In genomic region chr10:8095962-8096361, GRCh38 we compare ENCODE assay signal across 22 cellular contexts. TPM values are rescaled to one million over a fixed set of nuclear protein-coding genes. Genes with fewer than 3 reads are reported as not detected.
A peak's percentile ranks its signal among the peaks of the same experiment; 100 is the strongest.
DNase-seq lines count a peak whose midpoint lies in the region; ATAC-seq lines count a peak whose summit lies in the region.
"Had no signal": no experiment of that assay in that cellular context is flagged by ENCODE, and none has a peak within 500 bp of the region (broad histone marks: within the 10 kb centered on the region; RNA-seq: fewer than 3 reads in every experiment).

No MANE protein-coding gene starts in this region.

- H3K4me1 Mint-ChIP-seq in T-helper 1 cell treated with Interleukin-12 subunit alpha and Interleukin-12 subunit beta and Interleukin-4 antibody, amounts not matched to agents 30 μg/mL and 1 μg/mL, for 36 hours (ENCODE audit: low read depth), result peaks cover 29% of the 10 kb centered on the region
- H3K4me1 Mint-ChIP-seq in immature natural killer cell, result peaks cover 19 to 25% of the 10 kb centered on the region in 2 donors

- peak; percentile 43 for DNase-seq in stimulated activated CD4-positive, alpha-beta T cell treated with anti-CD3 and anti-CD28 coated beads, Interleukin-1b, Interleukin-23, amount 100 ng/mL, for 48 hours
- DNase-seq in stimulated activated CD4-positive, alpha-beta T cell treated with anti-CD3 and anti-CD28 coated beads, Interleukin-4, amount 100 ng/mL, for 1 hour, result no peak
- peak; percentile 23 to 32 (median 32) for DNase-seq in immature natural killer cell
- no peak for DNase-seq in T-helper 9 cell
- no peak for DNase-seq in sciatic nerve (ENCODE audit: low spot score)
- DNase-seq: activated CD4-positive, alpha-beta T cell treated with anti-CD3 and anti-CD28 coated beads, Interleukin-2, amount 10 ng/mL, durations not matched to agents 7 days and 5 days; CD4-positive, CD25-positive, alpha-beta regulatory T cell; H9; head of caudate nucleus; left cardiac atrium; mesenchymal stem cell; NCI-H1048; NCI-H187; NCI-H526 treated with DMSO at 0.1 percent for 48 hours; occipital lobe; Peyer's patch; retina; stimulated activated CD4-positive, alpha-beta T cell treated with anti-CD3 and anti-CD28 coated beads, Interleukin-4, amount 100 ng/mL, for 24 hours; thyroid gland had no signal

- peak overlapping the region; percentile 31 for H3K27ac Mint-ChIP-seq in T-helper 1 cell treated with Interleukin-12 subunit alpha and Interleukin-12 subunit beta and Interleukin-4 antibody, amounts not matched to agents 30 μg/mL and 1 μg/mL, for 36 hours
- H3K27ac Mint-ChIP-seq in immature natural killer cell, result peak overlapping the region in 3 of 6 donors; percentile 3 to 59 (median 58)
- H3K27ac Mint-ChIP-seq: activated CD4-positive, alpha-beta T cell treated with anti-CD3 and anti-CD28 coated beads, Interleukin-2, amount 10 ng/mL, durations not matched to agents 7 days and 5 days; H9; stimulated activated naive CD8-positive, alpha-beta T cell treated with anti-CD3 and anti-CD28 coated beads, Interleukin-15, Interleukin-2, amounts not matched to agents 100 ng/mL and 50 ng/mL, for 24 hours had no signal

- ATAC-seq in HG03196 (IDR thresholded peaks at IDR 0.05; ENCODE audit: unreplicated experiment) (no peak), sciatic nerve (no peak)
- ATAC-seq: left cardiac atrium had no signal

- no peak overlapping the region for H3K4me3 Mint-ChIP-seq in T-helper 1 cell treated with Interleukin-12 subunit alpha and Interleukin-12 subunit beta and Interleukin-4 antibody, amounts not matched to agents 30 μg/mL and 1 μg/mL, for 36 hours
- no peak overlapping the region for H3K4me3 Mint-ChIP-seq in immature natural killer cell
- H3K4me3 Mint-ChIP-seq: activated CD4-positive, alpha-beta T cell treated with anti-CD3 and anti-CD28 coated beads, Interleukin-2, amount 10 ng/mL, durations not matched to agents 7 days and 5 days; CD4-positive, CD25-positive, alpha-beta regulatory T cell; H9; stimulated activated naive CD8-positive, alpha-beta T cell treated with anti-CD3 and anti-CD28 coated beads, Interleukin-15, Interleukin-2, amounts not matched to agents 100 ng/mL and 50 ng/mL, for 24 hours had no signal

- H3K27me3 Mint-ChIP-seq in T-helper 1 cell treated with Interleukin-12 subunit alpha and Interleukin-12 subunit beta and Interleukin-4 antibody, amounts not matched to agents 30 μg/mL and 1 μg/mL, for 36 hours (ENCODE audit: low read depth), result no peaks in the 10 kb centered on the region
- peaks cover 0 to 2% (median 0%) of the 10 kb centered on the region in 3 donors for H3K27me3 Mint-ChIP-seq in immature natural killer cell (ENCODE audit: low read depth in 3 of 3)
- H3K27me3 Mint-ChIP-seq: activated CD4-positive, alpha-beta T cell treated with anti-CD3 and anti-CD28 coated beads, Interleukin-2, amount 10 ng/mL, durations not matched to agents 7 days and 5 days; CD4-positive, CD25-positive, alpha-beta regulatory T cell; stimulated activated naive CD8-positive, alpha-beta T cell treated with anti-CD3 and anti-CD28 coated beads, Interleukin-15, Interleukin-2, amounts not matched to agents 100 ng/mL and 50 ng/mL, for 24 hours had no signal

- peaks cover 18% of the 10 kb centered on the region for H3K36me3 Mint-ChIP-seq in T-helper 1 cell treated with Interleukin-12 subunit alpha and Interleukin-12 subunit beta and Interleukin-4 antibody, amounts not matched to agents 30 μg/mL and 1 μg/mL, for 36 hours (ENCODE audit: low read depth)
- H3K36me3 Mint-ChIP-seq in immature natural killer cell, result peaks cover 3 to 19% (median 12%) of the 10 kb centered on the region in 3 donors

- intact Hi-C loops in sciatic nerve (cut with DNase I), result loop anchor here (2.0 kb wide), 1 partner anchor 63 kb away; no protein-coding TSS in a partner anchor

- no peaks in the 10 kb centered on the region for H3K9me3 Mint-ChIP-seq in T-helper 1 cell treated with Interleukin-12 subunit alpha and Interleukin-12 subunit beta and Interleukin-4 antibody, amounts not matched to agents 30 μg/mL and 1 μg/mL, for 36 hours
- no peaks in the 10 kb centered on the region for H3K9me3 Mint-ChIP-seq in immature natural killer cell
- H3K9me3 Mint-ChIP-seq: activated CD4-positive, alpha-beta T cell treated with anti-CD3 and anti-CD28 coated beads, Interleukin-2, amount 10 ng/mL, durations not matched to agents 7 days and 5 days; CD4-positive, CD25-positive, alpha-beta regulatory T cell; H9; stimulated activated naive CD8-positive, alpha-beta T cell treated with anti-CD3 and anti-CD28 coated beads, Interleukin-15, Interleukin-2, amounts not matched to agents 100 ng/mL and 50 ng/mL, for 24 hours had no signal

RNA-seq across cellular contexts. Expression of gene GATA3, which starts 41.5 kb away (rescaled TPM):
- polyA plus RNA-seq in immature natural killer cell, result 10 to 100 TPM; 27.2 to 52.1 (median 36.8) TPM
- total RNA-seq in sciatic nerve, result 2.6 TPM
- total RNA-seq: occipital lobe had no signal

Comparison
In these comparisons a context has a peak if more than half of its experiments do, and no peak if none do; other contexts are left out.
1. DNase-seq: peak in stimulated activated CD4-positive, alpha-beta T cell treated with anti-CD3 and anti-CD28 coated beads, Interleukin-1b, Interleukin-23, amount 100 ng/mL, for 48 hours (single experiment) and immature natural killer cell (3 of 3); none in stimulated activated CD4-positive, alpha-beta T cell treated with anti-CD3 and anti-CD28 coated beads, Interleukin-4, amount 100 ng/mL, for 1 hour (single experiment), T-helper 9 cell (single experiment) and sciatic nerve (single experiment).